ENCODE assay signal across 5 cellular contexts in the genomic region with DNA sequence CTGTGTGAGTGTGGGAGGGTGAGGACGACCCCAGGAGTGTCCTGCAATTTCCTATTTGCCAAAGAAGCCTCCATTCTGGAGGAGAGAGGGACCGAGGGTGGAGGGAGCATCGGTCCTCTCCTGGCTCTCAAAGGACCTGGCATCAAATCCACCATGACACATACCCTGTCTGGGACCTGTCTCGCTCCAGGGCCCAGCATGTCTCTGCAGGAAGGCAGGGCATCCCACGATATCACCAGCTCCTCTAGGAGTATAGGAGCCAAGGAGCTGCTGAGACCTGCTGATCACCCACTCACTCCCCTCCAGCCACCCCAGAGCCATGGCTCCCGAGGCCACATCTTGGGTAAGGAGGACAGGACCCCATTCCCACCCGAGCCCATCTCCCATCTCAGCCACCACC. TPM values are rescaled to one million over a fixed set of nuclear protein-coding genes. Genes with fewer than 3 reads are reported as not detected.
"Had no signal": no experiment of that assay in that cellular context is flagged by ENCODE, and none has a peak within 500 bp of the region (broad histone marks: within the 10 kb centered on the region; RNA-seq: fewer than 3 reads in every experiment).

No MANE protein-coding gene starts in this region.

RNA-seq across cellular contexts. Expression of a gene that starts 33.6 kb away (rescaled TPM):
- total RNA-seq: GM23338, H1, H9, HT-29, IMR-90 had no signal
- polyA plus RNA-seq: GM23338, H1, IMR-90 had no signal

RNA-seq across cellular contexts. Expression of a gene that starts 47.9 kb away (rescaled TPM):
- total RNA-seq: GM23338, H1, H9, IMR-90 had no signal
- polyA plus RNA-seq: GM23338, H1, IMR-90 had no signal
